Comparison of ENCODE assay signal across 12 cellular contexts in the genomic region with DNA sequence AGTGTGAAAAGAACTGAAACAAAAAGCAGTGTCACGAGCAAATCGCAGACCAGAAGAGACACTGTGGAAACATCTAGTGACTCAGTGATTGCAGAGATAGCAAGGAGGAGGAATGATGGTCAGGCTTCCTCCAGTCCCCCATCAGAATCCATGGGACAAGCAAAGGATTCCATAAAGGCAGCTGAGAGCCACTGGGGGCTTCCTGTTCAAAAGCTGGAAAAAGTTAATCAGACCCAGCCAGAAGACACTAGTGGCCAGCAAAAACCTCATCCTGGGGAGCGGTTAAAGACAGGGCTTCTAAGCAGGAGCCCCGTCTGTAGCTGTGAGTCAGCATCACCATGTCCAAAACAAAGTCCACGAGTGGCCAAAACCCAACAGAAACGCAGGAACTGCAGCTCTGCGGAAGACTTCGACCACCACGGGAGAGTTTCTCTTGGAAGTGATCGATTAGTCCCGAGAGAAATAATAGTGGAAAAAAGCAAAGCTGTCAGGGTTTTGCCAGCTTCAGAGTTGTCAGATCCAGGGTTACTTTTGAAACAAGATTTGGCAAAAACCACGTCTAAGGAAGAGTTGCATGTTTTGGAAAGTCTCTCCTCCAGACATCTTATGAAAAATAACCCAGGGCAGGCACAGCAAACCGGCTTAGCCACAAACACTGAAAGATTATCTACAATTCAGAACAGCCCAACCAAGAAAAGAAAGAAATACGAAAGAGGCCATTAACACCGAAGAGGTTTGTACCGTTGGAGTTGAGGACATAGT. TPM values are rescaled to one million over a fixed set of nuclear protein-coding genes. Genes with fewer than 3 reads are reported as not detected.
DNase-seq lines count a peak whose midpoint lies in the region; ATAC-seq and TF ChIP-seq lines count a peak whose summit lies in the region.
"Had no signal": no experiment of that assay in that cellular context is flagged by ENCODE, and none has a peak within 500 bp of the region (broad histone marks: within the 10 kb centered on the region; RNA-seq: fewer than 3 reads in every experiment).

No MANE protein-coding gene starts in this region.

- H4K20me1 ChIP-seq in SK-N-SH (ENCODE audit: insufficient read depth) = no peaks in the 10 kb centered on the region

- 61% methylated on average over 16 of the region's 16 CpGs for WGBS in SK-N-SH (ENCODE audit: low lambda C conversion rate)
- 33 to 48% methylated on average over 16 of the region's 16 CpGs for WGBS in esophagus, 2 donors
- WGBS in thyroid gland, 2 donors = 75 to 81% methylated on average over 16 of the region's 16 CpGs

- CTCF ChIA-PET in SK-N-SH (lab: Yijun Ruan, JAX) = interaction anchor here (0.7 to 0.8 kb wide), 2 partner anchors 11 to 12 kb away, joined by 3 to 4 read pairs; no protein-coding TSS in a partner anchor

- H3K79me2 ChIP-seq in SK-N-SH (ENCODE audit: insufficient read depth) = no peaks in the 10 kb centered on the region

- H3K36me3 ChIP-seq in SK-N-SH (replicated peaks in 1 of 2; ENCODE audit: control insufficient read depth in 1 of 2, insufficient read depth in 2 of 2, low read length in 1 of 2) (no peaks in the 10 kb centered on the region), esophagus (ENCODE audit: control insufficient read depth in 2 of 2, insufficient read depth in 2 of 2, low read length in 1 of 2) (no peaks in the 10 kb centered on the region), thyroid gland (no peaks in the 10 kb centered on the region)

- no peaks in the 10 kb centered on the region for H3K9me2 ChIP-seq in SK-N-SH

- TF ChIP-seq CTCF in SK-N-SH (IDR thresholded peaks at IDR 0.05) (0 out of 2 replicates have a peak, but pooled peaks have one; percentile 13), mesothelial cell of epicardium (IDR thresholded peaks at IDR 0.05; ENCODE audit: unreplicated experiment) (no peak), thyroid gland (IDR thresholded peaks at IDR 0.05) (no peak), GM10266 (IDR thresholded peaks at IDR 0.05; ENCODE audit: control insufficient read depth, insufficient read depth, low read depth, missing control alignments) (no peak)

- no peak overlapping the region for H3K4me3 Mint-ChIP-seq in mesothelial cell of epicardium
- H3K4me3 Mint-ChIP-seq: activated naive CD8-positive, alpha-beta T cell treated with anti-CD3 and anti-CD28 coated beads for 36 hours; naive thymus-derived CD8-positive, alpha-beta T cell had no signal

- H3K27ac Mint-ChIP-seq in mesothelial cell of epicardium = peak overlapping the region; percentile 64
- H3K27ac Mint-ChIP-seq: activated naive CD8-positive, alpha-beta T cell treated with anti-CD3 and anti-CD28 coated beads for 36 hours; naive thymus-derived CD8-positive, alpha-beta T cell had no signal

- DNase-seq in SK-N-SH (no peak), mesothelial cell of epicardium (ENCODE audit: low spot score in 2 of 2, unreplicated experiment in 2 of 2) (no peak), thyroid gland (no peak), GM10266 (ENCODE audit: extremely low spot score) (no peak), NCI-H226 (no peak)
- DNase-seq: activated CD4-positive, alpha-beta T cell treated with anti-CD3 and anti-CD28 coated beads for 4 hours; activated naive CD8-positive, alpha-beta T cell treated with anti-CD3 and anti-CD28 coated beads for 36 hours; foreskin melanocyte; naive thymus-derived CD8-positive, alpha-beta T cell had no signal

- TF ChIP-seq EP300 in SK-N-SH (IDR thresholded peaks at IDR 0.05; ENCODE audit: borderline replicate concordance in 1 of 2, low read depth in 1 of 2, low read length in 1 of 2) = no peak

- H3K9me3 ChIP-seq in SK-N-SH (no peaks in the 10 kb centered on the region), esophagus (ENCODE audit: control insufficient read depth in 2 of 2, insufficient read depth in 1 of 2, low read depth in 1 of 2, low read length in 1 of 2) (no peaks in the 10 kb centered on the region), thyroid gland (no peaks in the 10 kb centered on the region)

- H2AFZ ChIP-seq in SK-N-SH (ENCODE audit: low read depth) = peak overlapping the region; percentile 31; the same call in 1 of the 2 replicates

- POLR2A ChIA-PET in SK-N-SH (lab: Yijun Ruan, JAX) = no interaction called here

- peak overlapping the region; percentile 63; the same call in 1 of the 2 replicates for H3K9ac ChIP-seq in SK-N-SH

- no peak for TF ChIP-seq POLR2A in thyroid gland (IDR thresholded peaks at IDR 0.05)

- H3K4me3 ChIP-seq in SK-N-SH (ENCODE audit: low read depth in 2 of 2, low read length in 1 of 2) (peak overlapping the region in 1 of 2 experiments; percentile 24; a peak in 2 of 4 replicates), esophagus (ENCODE audit: low read depth in 1 of 2, low read length in 2 of 2) (peak overlapping the region in 1 of 2 donors; percentile 15), thyroid gland (replicated peaks in 1 of 3) (no peak overlapping the region)

- H3K27me3 ChIP-seq in SK-N-SH (ENCODE audit: insufficient read depth) (no peaks in the 10 kb centered on the region), esophagus (ENCODE audit: control insufficient read depth in 1 of 2, insufficient read depth in 2 of 2, low read length in 2 of 2) (no peaks in the 10 kb centered on the region), thyroid gland (no peaks in the 10 kb centered on the region)

- H3K4me1 ChIP-seq in SK-N-SH (ENCODE audit: control insufficient read depth in 1 of 2, insufficient read depth in 2 of 2, low read depth in 1 of 2, low read length in 1 of 2) = peaks cover 16 to 18% of the 10 kb centered on the region in 2 experiments
- H3K4me1 ChIP-seq in esophagus (ENCODE audit: control insufficient read depth in 2 of 2, insufficient read depth in 2 of 2, low read length in 1 of 2) = peaks cover 0 to 9% of the 10 kb centered on the region in 2 donors
- H3K4me1 ChIP-seq in thyroid gland = peaks cover 17 to 34% of the 10 kb centered on the region in 2 donors

- H3K27me3 Mint-ChIP-seq in mesothelial cell of epicardium (ENCODE audit: low read depth) = no peaks in the 10 kb centered on the region
- H3K27me3 Mint-ChIP-seq: activated naive CD8-positive, alpha-beta T cell treated with anti-CD3 and anti-CD28 coated beads for 36 hours; naive thymus-derived CD8-positive, alpha-beta T cell had no signal

- no peaks in the 10 kb centered on the region for H3K36me3 Mint-ChIP-seq in mesothelial cell of epicardium

- no peak for ATAC-seq in GM21528 (IDR thresholded peaks at IDR 0.05; ENCODE audit: low FRiP score, unreplicated experiment)
- no peak for ATAC-seq in HG02571 (IDR thresholded peaks at IDR 0.05; ENCODE audit: unreplicated experiment)
- ATAC-seq: naive thymus-derived CD8-positive, alpha-beta T cell had no signal

- no peaks in the 10 kb centered on the region for H3K9me3 Mint-ChIP-seq in mesothelial cell of epicardium
- H3K9me3 Mint-ChIP-seq: activated naive CD8-positive, alpha-beta T cell treated with anti-CD3 and anti-CD28 coated beads for 36 hours; naive thymus-derived CD8-positive, alpha-beta T cell had no signal

- intact Hi-C loops in thyroid gland (cut with DNase I) = no loop called here

- peaks cover 28% of the 10 kb centered on the region for H3F3A ChIP-seq in SK-N-SH (replicated peaks; ENCODE audit: insufficient read depth)

- H3K27ac ChIP-seq in SK-N-SH (ENCODE audit: low read depth in 2 of 2, low read length in 1 of 2) (peak overlapping the region in 1 of 2 experiments; percentile 95; a peak in 2 of 4 replicates), esophagus (ENCODE audit: low read depth in 2 of 2, low read length in 1 of 2) (peak overlapping the region; percentile 32 to 85), thyroid gland (peak overlapping the region in 2 of 3 donors; percentile 31 to 56)

- no peak for TF ChIP-seq RAD21 in SK-N-SH (IDR thresholded peaks at IDR 0.05; ENCODE audit: low read length)

- peaks cover 75% of the 10 kb centered on the region for H3K4me1 Mint-ChIP-seq in mesothelial cell of epicardium
- H3K4me1 Mint-ChIP-seq: activated naive CD8-positive, alpha-beta T cell treated with anti-CD3 and anti-CD28 coated beads for 36 hours had no signal

- peak overlapping the region; percentile 70 for H3K4me2 ChIP-seq in SK-N-SH

TF ChIP-seq in SK-N-SH, 30 proteins besides CTCF, POLR2A, EP300 and RAD21 (continues in another document):
- TF ChIP-seq YY1 (IDR thresholded peaks at IDR 0.05; ENCODE audit: low read depth) = no peak
- TF ChIP-seq NRF1 (IDR thresholded peaks at IDR 0.05; ENCODE audit: low read depth, low read length) = no peak
- TF ChIP-seq, protein P1, sequence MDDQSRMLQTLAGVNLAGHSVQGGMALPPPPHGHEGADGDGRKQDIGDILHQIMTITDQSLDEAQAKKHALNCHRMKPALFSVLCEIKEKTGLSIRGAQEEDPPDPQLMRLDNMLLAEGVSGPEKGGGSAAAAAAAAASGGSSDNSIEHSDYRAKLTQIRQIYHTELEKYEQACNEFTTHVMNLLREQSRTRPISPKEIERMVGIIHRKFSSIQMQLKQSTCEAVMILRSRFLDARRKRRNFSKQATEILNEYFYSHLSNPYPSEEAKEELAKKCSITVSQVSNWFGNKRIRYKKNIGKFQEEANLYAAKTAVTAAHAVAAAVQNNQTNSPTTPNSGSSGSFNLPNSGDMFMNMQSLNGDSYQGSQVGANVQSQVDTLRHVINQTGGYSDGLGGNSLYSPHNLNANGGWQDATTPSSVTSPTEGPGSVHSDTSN (IDR thresholded peaks at IDR 0.05) = peak; percentile 53
- no peak for TF ChIP-seq GATA2 (CRISPR knock-in tag; IDR thresholded peaks at IDR 0.05)
- TF ChIP-seq GABPA (IDR thresholded peaks at IDR 0.05; ENCODE audit: low read depth) = no peak
- no peak for TF ChIP-seq FOXM1 (IDR thresholded peaks at IDR 0.05; ENCODE audit: low read depth)
- TF ChIP-seq RCOR1 (IDR thresholded peaks at IDR 0.05; ENCODE audit: low read length) = no peak

RNA-seq across cellular contexts. Expression of a gene that starts 51.0 kb away (rescaled TPM):
- polyA plus RNA-seq in SK-N-SH (2012; rRNA removed) (6.0 and 7.7 TPM in 2 replicates), esophagus (10 to 100 TPM; 36.5 to 48.8 TPM)
- polyA plus RNA-seq in SK-N-SH (2012; cell fraction: cytosol; rRNA removed) = 3.7 TPM in 2 replicates
- polyA plus RNA-seq in SK-N-SH (2012; cell fraction: nucleus; rRNA removed) = 27.9 and 48.5 TPM in 2 replicates
- total RNA-seq in mesothelial cell of epicardium (70.6 to 74.1 TPM (median 70.9 TPM) in 3 replicates), thyroid gland (10 to 100 TPM; 41.2 to 67.9 (median 46.2) TPM)
